17 cellular contexts compared by ENCODE assay signal in the genomic region with DNA sequence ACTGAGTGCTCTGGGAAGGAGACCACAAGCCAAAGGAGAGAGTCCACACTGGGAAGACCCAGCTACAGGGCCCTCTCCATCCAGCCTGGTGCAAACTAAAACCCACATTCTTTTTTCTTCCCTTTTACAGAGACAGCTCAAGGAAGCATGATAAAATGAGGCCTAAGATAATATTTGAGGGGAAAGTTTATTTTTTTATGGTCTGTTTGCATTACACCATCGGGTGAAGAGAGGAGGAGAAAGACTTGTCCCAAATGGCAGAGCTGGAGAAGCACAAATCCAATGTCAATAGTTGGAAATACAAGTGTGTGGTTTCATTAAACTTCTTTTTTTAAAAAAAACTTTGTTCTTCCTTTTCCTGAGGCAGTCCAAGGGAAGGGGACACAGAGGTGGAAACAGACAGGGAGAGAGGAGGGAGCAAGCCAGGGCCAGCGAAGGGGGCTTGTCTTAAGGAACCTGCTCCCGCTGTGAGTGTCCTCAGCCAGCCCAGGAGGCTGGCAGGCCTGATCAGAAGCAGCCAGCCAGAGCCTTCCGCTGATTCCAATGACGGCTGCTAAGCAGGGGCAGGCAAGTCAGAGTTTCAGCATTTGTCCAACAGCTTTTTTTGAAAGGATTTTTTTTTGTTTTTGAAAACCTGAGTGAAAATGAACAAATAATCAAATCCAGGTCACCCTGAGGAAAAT.
DNase-seq lines count a peak whose midpoint lies in the region; ATAC-seq and TF ChIP-seq lines count a peak whose summit lies in the region.
"Had no signal": no experiment of that assay in that cellular context is flagged by ENCODE, and none has a peak within 500 bp of the region (broad histone marks: within the 10 kb centered on the region; RNA-seq: fewer than 3 reads in every experiment).

No MANE protein-coding gene starts in this region.

- no peak overlapping the region for H2BK20ac ChIP-seq in IMR-90 (ENCODE audit: low read depth, low read length)

- no TSS peak for BruUV-seq in IMR-90 (replicated peaks; lab: Mats Ljungman, UMichigan)

- no peak overlapping the region for H4K5ac ChIP-seq in IMR-90 (ENCODE audit: low read depth, low read length)

- H3K36me3 Mint-ChIP-seq in chondrocyte (ENCODE audit: low read depth) (peaks cover 2% of the 10 kb centered on the region), HFFc6 (ENCODE audit: low read depth) (no peaks in the 10 kb centered on the region)
- H3K36me3 Mint-ChIP-seq: CD4-positive, CD25-positive, alpha-beta regulatory T cell had no signal

- TF ChIP-seq RAD21 in IMR-90 (IDR thresholded peaks at IDR 0.05; ENCODE audit: low read length), result no peak

- H3K27me3 ChIP-seq in IMR-90 (ENCODE audit: control insufficient read depth, insufficient read depth, low read length), result peaks cover 20% of the 10 kb centered on the region
- H3K27me3 ChIP-seq in lung (ENCODE audit: control insufficient read depth, insufficient read depth), result no peaks in the 10 kb centered on the region
- H3K27me3 ChIP-seq in thyroid gland, result no peaks in the 10 kb centered on the region
- H3K27me3 ChIP-seq: MG63, SJCRH30 had no signal

- TF ChIP-seq POLR2A in IMR-90 (IDR thresholded peaks at IDR 0.05; ENCODE audit: low read depth, low read length), result no peak
- no peak for TF ChIP-seq POLR2A in thyroid gland (IDR thresholded peaks at IDR 0.05)

- DNase-seq in IMR-90 (no peak), chondrocyte (ENCODE audit: low spot score) (no peak), lung (ENCODE audit: low spot score) (peak; percentile 15), thyroid gland (peak; percentile 7 to 56), GDM1 (lab: John Stamatoyannopoulos, UW) (no peak), HFFc6 (no peak)
- DNase-seq in NK-92 treated with Interleukin-12 subunit alpha and Interleukin-12 subunit beta, amount 100 ng/mL, for 24 hours (lab: John Stamatoyannopoulos, UW), result no peak
- DNase-seq: CD4-positive, CD25-positive, alpha-beta regulatory T cell; COR-L47; DND-41; MG63; NCI-H1436; NCI-H187 treated with DMSO at 0.1 percent for 48 hours; NCI-H2107; NCI-H748 treated with DMSO at 0.1 percent for 48 hours; SJCRH30 had no signal

- peak; percentile 68 for ATAC-seq in IMR-90 (ENCODE audit: low read depth)
- ATAC-seq in lung (ENCODE audit: insufficient read depth, low FRiP score), result no peak
- ATAC-seq: K562 had no signal

- peaks cover 9% of the 10 kb centered on the region for H3K9me3 Mint-ChIP-seq in chondrocyte (ENCODE audit: low read depth)
- H3K9me3 Mint-ChIP-seq in HFFc6, result no peaks in the 10 kb centered on the region; the same call in 1 of the 2 replicates
- H3K9me3 Mint-ChIP-seq: CD4-positive, CD25-positive, alpha-beta regulatory T cell had no signal

- no peak overlapping the region for H2AK9ac ChIP-seq in IMR-90 (replicated peaks; ENCODE audit: low read depth, low read length, poor library complexity)

- H3K4me3 ChIP-seq in IMR-90 (ENCODE audit: insufficient read depth, low read depth, low read length), result no peak overlapping the region
- no peak overlapping the region for H3K4me3 ChIP-seq in lung
- H3K4me3 ChIP-seq in thyroid gland (replicated peaks in 1 of 3), result no peak overlapping the region
- H3K4me3 ChIP-seq: K562, MG63, SJCRH30 had no signal

- no peak overlapping the region; the same call in 1 of the 2 replicates for H3K18ac ChIP-seq in IMR-90 (ENCODE audit: low read depth, low read length)

- H3K9ac ChIP-seq in IMR-90 (ENCODE audit: low read depth, low read length), result no peak overlapping the region

- no peak overlapping the region for H2BK120ac ChIP-seq in IMR-90 (ENCODE audit: low read depth, low read length)

- no peak overlapping the region for H3K14ac ChIP-seq in IMR-90 (replicated peaks; ENCODE audit: low read depth, low read length)

- no peak overlapping the region for H2BK15ac ChIP-seq in IMR-90 (ENCODE audit: low read depth, low read length)

- in situ Hi-C loops in IMR-90 (cut with MboI; ENCODE audit: low sequenced_read_pairs), result no loop called here

- H2AK5ac ChIP-seq in IMR-90 (ENCODE audit: low read depth, low read length), result no peak overlapping the region

- H3K56ac ChIP-seq in IMR-90 (ENCODE audit: extremely low read depth, insufficient read depth, low read length), result no peak overlapping the region

- TF ChIP-seq CTCF in IMR-90 (conservative IDR thresholded peaks at IDR 0.05; ENCODE audit: low read depth, low read length), result no peak
- no peak for TF ChIP-seq CTCF in chondrocyte (IDR thresholded peaks at IDR 0.05)
- TF ChIP-seq CTCF in lung (IDR thresholded peaks at IDR 0.05; ENCODE audit: control extremely low read depth, extremely low read depth), result no peak
- no peak for TF ChIP-seq CTCF in thyroid gland (IDR thresholded peaks at IDR 0.05)
- no peak for TF ChIP-seq CTCF in HFFc6 (IDR thresholded peaks at IDR 0.05)

- H3K4me1 ChIP-seq in IMR-90 (ENCODE audit: control insufficient read depth, insufficient read depth, low read length), result peaks cover 5% of the 10 kb centered on the region; the same call in 1 of the 2 replicates
- H3K4me1 ChIP-seq in lung (ENCODE audit: control insufficient read depth in 2 of 2, insufficient read depth in 2 of 2, low read length in 2 of 2), result no peaks in the 10 kb centered on the region
- peaks cover under 1 to 7% of the 10 kb centered on the region in 2 donors for H3K4me1 ChIP-seq in thyroid gland
- H3K4me1 ChIP-seq: SJCRH30 had no signal

- peak overlapping the region; percentile 10 for H3K27ac Mint-ChIP-seq in chondrocyte (ENCODE audit: unreplicated experiment)
- no peak overlapping the region for H3K27ac Mint-ChIP-seq in HFFc6
- H3K27ac Mint-ChIP-seq: CD4-positive, CD25-positive, alpha-beta regulatory T cell had no signal

- no peak overlapping the region for H2AFZ ChIP-seq in IMR-90 (replicated peaks; ENCODE audit: low read length, poor library complexity)

- no peak overlapping the region for H3K4ac ChIP-seq in IMR-90 (ENCODE audit: low read depth, low read length)

- H3K27ac ChIP-seq in IMR-90 (ENCODE audit: insufficient read depth, low read length), result no peak overlapping the region
- no peak overlapping the region for H3K27ac ChIP-seq in lung (ENCODE audit: low read depth in 1 of 2, low read length in 1 of 2)
- no peak overlapping the region for H3K27ac ChIP-seq in thyroid gland
- H3K27ac ChIP-seq: SJCRH30 had no signal

- no peak overlapping the region for H3K4me3 Mint-ChIP-seq in chondrocyte (ENCODE audit: unreplicated experiment)
- no peak overlapping the region for H3K4me3 Mint-ChIP-seq in HFFc6
- H3K4me3 Mint-ChIP-seq: CD4-positive, CD25-positive, alpha-beta regulatory T cell had no signal

- H3K79me1 ChIP-seq in IMR-90 (ENCODE audit: low read depth in 1 of 2, low read length in 2 of 2), result no peaks in the 10 kb centered on the region

- no peak overlapping the region for H4K8ac ChIP-seq in IMR-90 (ENCODE audit: low read depth in 2 of 2, low read length in 2 of 2)

- POLR2A ChIA-PET in IMR-90 (lab: Charles Lee; ENCODE audit: unreplicated experiment), result no interaction called here

- no peak overlapping the region for H2BK5ac ChIP-seq in IMR-90 (ENCODE audit: low read depth, low read length, poor library complexity, severe bottlenecking)

- WGBS in IMR-90 (ENCODE audit: extremely low coverage in 2 of 2, insufficient read length in 1 of 2), 2 experiments, result no CpG with 5 or more reads among the region's 5 CpGs
- 68 to 76% methylated on average over 5 of the region's 5 CpGs for WGBS in lung, 2 donors
- 38 to 40% methylated on average over 5 of the region's 5 CpGs for WGBS in thyroid gland, 2 donors

- dilution Hi-C loops in IMR-90 (cut with HindIII; ENCODE audit: low sequenced_read_pairs, unreplicated experiment), result no loop called here

- H4K20me1 ChIP-seq in IMR-90 (ENCODE audit: insufficient read depth, low read length), result no peaks in the 10 kb centered on the region

- H3K4me2 ChIP-seq in IMR-90 (ENCODE audit: low read depth, low read length), result no peak overlapping the region; the same call in 1 of the 2 replicates

- peaks cover 2% of the 10 kb centered on the region; the same call in 1 of the 2 replicates for H3K9me1 ChIP-seq in IMR-90 (ENCODE audit: insufficient read depth, low read length)

- H4K91ac ChIP-seq in IMR-90 (ENCODE audit: insufficient read depth, low read depth, low read length), result no peak overlapping the region

- CTCF ChIA-PET in IMR-90 (lab: Yijun Ruan, JAX), result interaction anchor here (1.0 kb wide), 1 partner anchor 11 kb away, joined by 3 read pairs; no protein-coding TSS in a partner anchor

- no peak overlapping the region for H3K23ac ChIP-seq in IMR-90 (ENCODE audit: low read depth, low read length)

- no peaks in the 10 kb centered on the region for H3K36me3 ChIP-seq in IMR-90 (ENCODE audit: control insufficient read depth, insufficient read depth, low read length)
- no peaks in the 10 kb centered on the region for H3K36me3 ChIP-seq in lung (ENCODE audit: control insufficient read depth in 2 of 2, insufficient read depth in 2 of 2, low read length in 2 of 2)
- no peaks in the 10 kb centered on the region for H3K36me3 ChIP-seq in thyroid gland
- H3K36me3 ChIP-seq: MG63, SJCRH30 had no signal

- H3K9me3 ChIP-seq in IMR-90 (ENCODE audit: control insufficient read depth, insufficient read depth, low read length) (peaks cover 7% of the 10 kb centered on the region), lung (ENCODE audit: control insufficient read depth in 2 of 2, insufficient read depth in 1 of 2, low read length in 1 of 2) (no peaks in the 10 kb centered on the region), thyroid gland (no peaks in the 10 kb centered on the region)
- H3K9me3 ChIP-seq: MG63 had no signal

- peaks cover 18% of the 10 kb centered on the region for H3K4me1 Mint-ChIP-seq in chondrocyte (ENCODE audit: low read depth)
- H3K4me1 Mint-ChIP-seq in HFFc6 (ENCODE audit: low read depth), result no peaks in the 10 kb centered on the region
- H3K4me1 Mint-ChIP-seq: CD4-positive, CD25-positive, alpha-beta regulatory T cell had no signal

- H3K27me3 Mint-ChIP-seq in chondrocyte (ENCODE audit: low read depth) (no peaks in the 10 kb centered on the region), HFFc6 (ENCODE audit: insufficient read depth) (peaks cover 18% of the 10 kb centered on the region)
- H3K27me3 Mint-ChIP-seq: CD4-positive, CD25-positive, alpha-beta regulatory T cell had no signal

- intact Hi-C loops in IMR-90 (cut with micrococcal nuclease), result no loop called here
- intact Hi-C loops in thyroid gland (cut with DNase I), result no loop called here

TF ChIP-seq in IMR-90, 13 proteins besides CTCF, POLR2A, EP300 and RAD21 (continues in another document):
- TF ChIP-seq CEBPB (IDR thresholded peaks at IDR 0.05; ENCODE audit: low read depth, low read length) (no peak), SMC3 (IDR thresholded peaks at IDR 0.05; ENCODE audit: low read depth, low read length) (no peak), RFX5 (IDR thresholded peaks at IDR 0.05; ENCODE audit: low read depth, low read length) (no peak)
- TF ChIP-seq, protein P1, sequence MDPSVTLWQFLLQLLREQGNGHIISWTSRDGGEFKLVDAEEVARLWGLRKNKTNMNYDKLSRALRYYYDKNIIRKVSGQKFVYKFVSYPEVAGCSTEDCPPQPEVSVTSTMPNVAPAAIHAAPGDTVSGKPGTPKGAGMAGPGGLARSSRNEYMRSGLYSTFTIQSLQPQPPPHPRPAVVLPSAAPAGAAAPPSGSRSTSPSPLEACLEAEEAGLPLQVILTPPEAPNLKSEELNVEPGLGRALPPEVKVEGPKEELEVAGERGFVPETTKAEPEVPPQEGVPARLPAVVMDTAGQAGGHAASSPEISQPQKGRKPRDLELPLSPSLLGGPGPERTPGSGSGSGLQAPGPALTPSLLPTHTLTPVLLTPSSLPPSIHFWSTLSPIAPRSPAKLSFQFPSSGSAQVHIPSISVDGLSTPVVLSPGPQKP (IDR thresholded peaks at IDR 0.05; ENCODE audit: borderline replicate concordance, low read depth, low read length), result no peak

Comparison
In these comparisons a context has a peak if more than half of its experiments do, and no peak if none do; other contexts are left out.
1. DNase-seq: peak in lung (single experiment) and thyroid gland (2 of 2); none in IMR-90 (single experiment), chondrocyte (single experiment), GDM1 (single experiment), HFFc6 (single experiment) and NK-92 treated with Interleukin-12 subunit alpha and Interleukin-12 subunit beta, amount 100 ng/mL, for 24 hours (single experiment).